Comparison of ENCODE assay signal across 1 cellular context in the genomic region with DNA sequence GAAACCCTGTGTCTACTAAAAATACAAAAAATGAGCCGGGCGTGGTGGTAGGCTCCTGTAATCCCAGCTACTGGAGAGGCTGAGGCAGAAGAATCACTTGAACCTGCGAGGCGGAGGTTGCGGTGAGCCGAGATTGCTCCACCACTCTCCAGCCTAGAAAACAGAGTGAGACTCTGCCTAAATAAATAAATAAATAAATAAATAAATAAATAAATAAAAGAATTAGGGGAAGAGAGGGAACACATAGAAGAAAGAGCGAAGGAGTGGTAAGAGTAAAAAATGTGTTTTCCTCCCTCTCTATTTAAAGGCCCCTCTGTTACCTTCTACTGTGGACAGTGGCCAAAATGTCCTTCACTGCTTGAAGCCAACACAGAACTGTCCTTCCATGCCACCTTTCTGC.
TF ChIP-seq lines count a peak whose summit lies in the region.

No MANE protein-coding gene starts in this region.

TF ChIP-seq in HEK293, 187 proteins besides CTCF, POLR2A, EP300 and RAD21 (continued from another document and continues in another):
- peak; percentile 46; the same call in 1 of the 2 replicates for TF ChIP-seq ZNF140 (tag by site-specific recombination; IDR thresholded peaks at IDR 0.05)
- TF ChIP-seq ZNF558 (tag by site-specific recombination; IDR thresholded peaks at IDR 0.05), result 0 out of 2 replicates have a peak, but pooled peaks have one; percentile 30
- TF ChIP-seq EGR2 (tag by site-specific recombination; IDR thresholded peaks at IDR 0.05; ENCODE audit: low read depth), result no peak
- TF ChIP-seq ZNF248 (tag by site-specific recombination; IDR thresholded peaks at IDR 0.05), result no peak
- TF ChIP-seq ZFHX2 (tag by site-specific recombination; conservative IDR thresholded peaks at IDR 0.05), result no peak
- TF ChIP-seq ZNF548 (tag by site-specific recombination; IDR thresholded peaks at IDR 0.05), result no peak
- no peak for TF ChIP-seq ZNF16 (tag by site-specific recombination; IDR thresholded peaks at IDR 0.05; ENCODE audit: low read depth)
- peak; percentile 33 for TF ChIP-seq ZNF510 (tag by site-specific recombination; IDR thresholded peaks at IDR 0.05; ENCODE audit: insufficient replicate concordance)
- TF ChIP-seq ZNF629 (tag by site-specific recombination; IDR thresholded peaks at IDR 0.05), result 0 out of 2 replicates have a peak, but pooled peaks have one; percentile 31
- TF ChIP-seq ZNF202 (tag by site-specific recombination; IDR thresholded peaks at IDR 0.05; ENCODE audit: borderline replicate concordance), result peak; percentile 39; the same call in 1 of the 2 replicates
- TF ChIP-seq ZNF24 (tag by site-specific recombination; IDR thresholded peaks at IDR 0.05), result no peak
- no peak for TF ChIP-seq FEZF1 (tag by site-specific recombination; IDR thresholded peaks at IDR 0.05)
- no peak for TF ChIP-seq ZNF549 (tag by site-specific recombination; IDR thresholded peaks at IDR 0.05)
- TF ChIP-seq TRIM28 (IDR thresholded peaks at IDR 0.05; ENCODE audit: borderline replicate concordance, low read length), result no peak
- TF ChIP-seq, protein P1, sequence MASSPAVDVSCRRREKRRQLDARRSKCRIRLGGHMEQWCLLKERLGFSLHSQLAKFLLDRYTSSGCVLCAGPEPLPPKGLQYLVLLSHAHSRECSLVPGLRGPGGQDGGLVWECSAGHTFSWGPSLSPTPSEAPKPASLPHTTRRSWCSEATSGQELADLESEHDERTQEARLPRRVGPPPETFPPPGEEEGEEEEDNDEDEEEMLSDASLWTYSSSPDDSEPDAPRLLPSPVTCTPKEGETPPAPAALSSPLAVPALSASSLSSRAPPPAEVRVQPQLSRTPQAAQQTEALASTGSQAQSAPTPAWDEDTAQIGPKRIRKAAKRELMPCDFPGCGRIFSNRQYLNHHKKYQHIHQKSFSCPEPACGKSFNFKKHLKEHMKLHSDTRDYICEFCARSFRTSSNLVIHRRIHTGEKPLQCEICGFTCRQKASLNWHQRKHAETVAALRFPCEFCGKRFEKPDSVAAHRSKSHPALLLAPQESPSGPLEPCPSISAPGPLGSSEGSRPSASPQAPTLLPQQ (tag by site-specific recombination; IDR thresholded peaks at IDR 0.05), result no peak
- TF ChIP-seq, protein P2, sequence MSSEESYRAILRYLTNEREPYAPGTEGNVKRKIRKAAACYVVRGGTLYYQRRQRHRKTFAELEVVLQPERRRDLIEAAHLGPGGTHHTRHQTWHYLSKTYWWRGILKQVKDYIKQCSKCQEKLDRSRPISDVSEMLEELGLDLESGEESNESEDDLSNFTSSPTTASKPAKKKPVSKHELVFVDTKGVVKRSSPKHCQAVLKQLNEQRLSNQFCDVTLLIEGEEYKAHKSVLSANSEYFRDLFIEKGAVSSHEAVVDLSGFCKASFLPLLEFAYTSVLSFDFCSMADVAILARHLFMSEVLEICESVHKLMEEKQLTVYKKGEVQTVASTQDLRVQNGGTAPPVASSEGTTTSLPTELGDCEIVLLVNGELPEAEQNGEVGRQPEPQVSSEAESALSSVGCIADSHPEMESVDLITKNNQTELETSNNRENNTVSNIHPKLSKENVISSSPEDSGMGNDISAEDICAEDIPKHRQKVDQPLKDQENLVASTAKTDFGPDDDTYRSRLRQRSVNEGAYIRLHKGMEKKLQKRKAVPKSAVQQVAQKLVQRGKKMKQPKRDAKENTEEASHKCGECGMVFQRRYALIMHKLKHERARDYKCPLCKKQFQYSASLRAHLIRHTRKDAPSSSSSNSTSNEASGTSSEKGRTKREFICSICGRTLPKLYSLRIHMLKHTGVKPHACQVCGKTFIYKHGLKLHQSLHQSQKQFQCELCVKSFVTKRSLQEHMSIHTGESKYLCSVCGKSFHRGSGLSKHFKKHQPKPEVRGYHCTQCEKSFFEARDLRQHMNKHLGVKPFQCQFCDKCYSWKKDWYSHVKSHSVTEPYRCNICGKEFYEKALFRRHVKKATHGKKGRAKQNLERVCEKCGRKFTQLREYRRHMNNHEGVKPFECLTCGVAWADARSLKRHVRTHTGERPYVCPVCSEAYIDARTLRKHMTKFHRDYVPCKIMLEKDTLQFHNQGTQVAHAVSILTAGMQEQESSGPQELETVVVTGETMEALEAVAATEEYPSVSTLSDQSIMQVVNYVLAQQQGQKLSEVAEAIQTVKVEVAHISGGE (tag by site-specific recombination; conservative IDR thresholded peaks at IDR 0.05; ENCODE audit: low read depth), result peak; percentile 52
- no peak for TF ChIP-seq ZNF530 (tag by site-specific recombination; IDR thresholded peaks at IDR 0.05; ENCODE audit: low read depth)
- TF ChIP-seq ZNF335 (tag by site-specific recombination; conservative IDR thresholded peaks at IDR 0.05), result no peak
- no peak for TF ChIP-seq ZNF624 (tag by site-specific recombination; IDR thresholded peaks at IDR 0.05)
- peak; percentile 47 for TF ChIP-seq ZNF555 (tag by site-specific recombination; conservative IDR thresholded peaks at IDR 0.05)
- TF ChIP-seq ZNF366 (tag by site-specific recombination; conservative IDR thresholded peaks at IDR 0.05), result no peak
- no peak for TF ChIP-seq ZNF544 (tag by site-specific recombination; IDR thresholded peaks at IDR 0.05)
- TF ChIP-seq, protein P3, sequence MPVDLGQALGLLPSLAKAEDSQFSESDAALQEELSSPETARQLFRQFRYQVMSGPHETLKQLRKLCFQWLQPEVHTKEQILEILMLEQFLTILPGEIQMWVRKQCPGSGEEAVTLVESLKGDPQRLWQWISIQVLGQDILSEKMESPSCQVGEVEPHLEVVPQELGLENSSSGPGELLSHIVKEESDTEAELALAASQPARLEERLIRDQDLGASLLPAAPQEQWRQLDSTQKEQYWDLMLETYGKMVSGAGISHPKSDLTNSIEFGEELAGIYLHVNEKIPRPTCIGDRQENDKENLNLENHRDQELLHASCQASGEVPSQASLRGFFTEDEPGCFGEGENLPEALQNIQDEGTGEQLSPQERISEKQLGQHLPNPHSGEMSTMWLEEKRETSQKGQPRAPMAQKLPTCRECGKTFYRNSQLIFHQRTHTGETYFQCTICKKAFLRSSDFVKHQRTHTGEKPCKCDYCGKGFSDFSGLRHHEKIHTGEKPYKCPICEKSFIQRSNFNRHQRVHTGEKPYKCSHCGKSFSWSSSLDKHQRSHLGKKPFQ (tag by site-specific recombination; IDR thresholded peaks at IDR 0.05), result no peak
- TF ChIP-seq HOXA7 (CRISPR knock-in tag; IDR thresholded peaks at IDR 0.05; ENCODE audit: borderline replicate concordance), result no peak
- no peak for TF ChIP-seq ZNF311 (tag by site-specific recombination; IDR thresholded peaks at IDR 0.05; ENCODE audit: borderline replicate concordance)
- TF ChIP-seq, protein P4, sequence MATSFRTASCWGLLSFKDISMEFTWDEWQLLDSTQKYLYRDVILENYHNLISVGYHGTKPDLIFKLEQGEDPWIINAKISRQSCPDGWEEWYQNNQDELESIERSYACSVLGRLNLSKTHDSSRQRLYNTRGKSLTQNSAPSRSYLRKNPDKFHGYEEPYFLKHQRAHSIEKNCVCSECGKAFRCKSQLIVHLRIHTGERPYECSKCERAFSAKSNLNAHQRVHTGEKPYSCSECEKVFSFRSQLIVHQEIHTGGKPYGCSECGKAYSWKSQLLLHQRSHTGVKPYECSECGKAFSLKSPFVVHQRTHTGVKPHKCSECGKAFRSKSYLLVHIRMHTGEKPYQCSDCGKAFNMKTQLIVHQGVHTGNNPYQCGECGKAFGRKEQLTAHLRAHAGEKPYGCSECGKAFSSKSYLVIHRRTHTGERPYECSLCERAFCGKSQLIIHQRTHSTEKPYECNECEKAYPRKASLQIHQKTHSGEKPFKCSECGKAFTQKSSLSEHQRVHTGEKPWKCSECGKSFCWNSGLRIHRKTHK (tag by site-specific recombination; IDR thresholded peaks at IDR 0.05), result no peak
- TF ChIP-seq ZNF121 (tag by site-specific recombination; IDR thresholded peaks at IDR 0.05), result no peak
- TF ChIP-seq ZBTB21 (tag by site-specific recombination; IDR thresholded peaks at IDR 0.05), result peak; percentile 20; the same call in 1 of the 2 replicates
- no peak for TF ChIP-seq GLIS2 (tag by site-specific recombination; IDR thresholded peaks at IDR 0.05)
- TF ChIP-seq, protein P5, sequence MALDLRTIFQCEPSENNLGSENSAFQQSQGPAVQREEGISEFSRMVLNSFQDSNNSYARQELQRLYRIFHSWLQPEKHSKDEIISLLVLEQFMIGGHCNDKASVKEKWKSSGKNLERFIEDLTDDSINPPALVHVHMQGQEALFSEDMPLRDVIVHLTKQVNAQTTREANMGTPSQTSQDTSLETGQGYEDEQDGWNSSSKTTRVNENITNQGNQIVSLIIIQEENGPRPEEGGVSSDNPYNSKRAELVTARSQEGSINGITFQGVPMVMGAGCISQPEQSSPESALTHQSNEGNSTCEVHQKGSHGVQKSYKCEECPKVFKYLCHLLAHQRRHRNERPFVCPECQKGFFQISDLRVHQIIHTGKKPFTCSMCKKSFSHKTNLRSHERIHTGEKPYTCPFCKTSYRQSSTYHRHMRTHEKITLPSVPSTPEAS (tag by site-specific recombination; IDR thresholded peaks at IDR 0.05), result no peak
- TF ChIP-seq, protein P6, sequence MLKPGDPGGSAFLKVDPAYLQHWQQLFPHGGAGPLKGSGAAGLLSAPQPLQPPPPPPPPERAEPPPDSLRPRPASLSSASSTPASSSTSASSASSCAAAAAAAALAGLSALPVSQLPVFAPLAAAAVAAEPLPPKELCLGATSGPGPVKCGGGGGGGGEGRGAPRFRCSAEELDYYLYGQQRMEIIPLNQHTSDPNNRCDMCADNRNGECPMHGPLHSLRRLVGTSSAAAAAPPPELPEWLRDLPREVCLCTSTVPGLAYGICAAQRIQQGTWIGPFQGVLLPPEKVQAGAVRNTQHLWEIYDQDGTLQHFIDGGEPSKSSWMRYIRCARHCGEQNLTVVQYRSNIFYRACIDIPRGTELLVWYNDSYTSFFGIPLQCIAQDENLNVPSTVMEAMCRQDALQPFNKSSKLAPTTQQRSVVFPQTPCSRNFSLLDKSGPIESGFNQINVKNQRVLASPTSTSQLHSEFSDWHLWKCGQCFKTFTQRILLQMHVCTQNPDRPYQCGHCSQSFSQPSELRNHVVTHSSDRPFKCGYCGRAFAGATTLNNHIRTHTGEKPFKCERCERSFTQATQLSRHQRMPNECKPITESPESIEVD (tag by site-specific recombination; IDR thresholded peaks at IDR 0.05), result no peak
- TF ChIP-seq ZNF623 (tag by site-specific recombination; IDR thresholded peaks at IDR 0.05), result peak; percentile 37; the same call in 1 of the 2 replicates
- TF ChIP-seq, protein P7, sequence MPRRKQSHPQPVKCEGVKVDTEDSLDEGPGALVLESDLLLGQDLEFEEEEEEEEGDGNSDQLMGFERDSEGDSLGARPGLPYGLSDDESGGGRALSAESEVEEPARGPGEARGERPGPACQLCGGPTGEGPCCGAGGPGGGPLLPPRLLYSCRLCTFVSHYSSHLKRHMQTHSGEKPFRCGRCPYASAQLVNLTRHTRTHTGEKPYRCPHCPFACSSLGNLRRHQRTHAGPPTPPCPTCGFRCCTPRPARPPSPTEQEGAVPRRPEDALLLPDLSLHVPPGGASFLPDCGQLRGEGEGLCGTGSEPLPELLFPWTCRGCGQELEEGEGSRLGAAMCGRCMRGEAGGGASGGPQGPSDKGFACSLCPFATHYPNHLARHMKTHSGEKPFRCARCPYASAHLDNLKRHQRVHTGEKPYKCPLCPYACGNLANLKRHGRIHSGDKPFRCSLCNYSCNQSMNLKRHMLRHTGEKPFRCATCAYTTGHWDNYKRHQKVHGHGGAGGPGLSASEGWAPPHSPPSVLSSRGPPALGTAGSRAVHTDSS (tag by site-specific recombination; IDR thresholded peaks at IDR 0.05), result no peak
- TF ChIP-seq, protein P8, sequence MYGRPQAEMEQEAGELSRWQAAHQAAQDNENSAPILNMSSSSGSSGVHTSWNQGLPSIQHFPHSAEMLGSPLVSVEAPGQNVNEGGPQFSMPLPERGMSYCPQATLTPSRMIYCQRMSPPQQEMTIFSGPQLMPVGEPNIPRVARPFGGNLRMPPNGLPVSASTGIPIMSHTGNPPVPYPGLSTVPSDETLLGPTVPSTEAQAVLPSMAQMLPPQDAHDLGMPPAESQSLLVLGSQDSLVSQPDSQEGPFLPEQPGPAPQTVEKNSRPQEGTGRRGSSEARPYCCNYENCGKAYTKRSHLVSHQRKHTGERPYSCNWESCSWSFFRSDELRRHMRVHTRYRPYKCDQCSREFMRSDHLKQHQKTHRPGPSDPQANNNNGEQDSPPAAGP (tag by site-specific recombination; IDR thresholded peaks at IDR 0.05), result no peak
- TF ChIP-seq ZNF610 (tag by site-specific recombination; IDR thresholded peaks at IDR 0.05; ENCODE audit: borderline replicate concordance), result no peak
- TF ChIP-seq WT1 (tag by site-specific recombination; IDR thresholded peaks at IDR 0.05), result no peak
- no peak for TF ChIP-seq HOXD13 (CRISPR knock-in tag; IDR thresholded peaks at IDR 0.05; ENCODE audit: borderline replicate concordance)
- peak; percentile 45; the same call in 1 of the 2 replicates for TF ChIP-seq ZNF664 (tag by site-specific recombination; IDR thresholded peaks at IDR 0.05)
- TF ChIP-seq ZNF561 (tag by site-specific recombination; IDR thresholded peaks at IDR 0.05; ENCODE audit: borderline replicate concordance), result no peak
- TF ChIP-seq, protein P9, sequence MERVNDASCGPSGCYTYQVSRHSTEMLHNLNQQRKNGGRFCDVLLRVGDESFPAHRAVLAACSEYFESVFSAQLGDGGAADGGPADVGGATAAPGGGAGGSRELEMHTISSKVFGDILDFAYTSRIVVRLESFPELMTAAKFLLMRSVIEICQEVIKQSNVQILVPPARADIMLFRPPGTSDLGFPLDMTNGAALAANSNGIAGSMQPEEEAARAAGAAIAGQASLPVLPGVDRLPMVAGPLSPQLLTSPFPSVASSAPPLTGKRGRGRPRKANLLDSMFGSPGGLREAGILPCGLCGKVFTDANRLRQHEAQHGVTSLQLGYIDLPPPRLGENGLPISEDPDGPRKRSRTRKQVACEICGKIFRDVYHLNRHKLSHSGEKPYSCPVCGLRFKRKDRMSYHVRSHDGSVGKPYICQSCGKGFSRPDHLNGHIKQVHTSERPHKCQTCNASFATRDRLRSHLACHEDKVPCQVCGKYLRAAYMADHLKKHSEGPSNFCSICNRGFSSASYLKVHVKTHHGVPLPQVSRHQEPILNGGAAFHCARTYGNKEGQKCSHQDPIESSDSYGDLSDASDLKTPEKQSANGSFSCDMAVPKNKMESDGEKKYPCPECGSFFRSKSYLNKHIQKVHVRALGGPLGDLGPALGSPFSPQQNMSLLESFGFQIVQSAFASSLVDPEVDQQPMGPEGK (tag by site-specific recombination; IDR thresholded peaks at IDR 0.05), result no peak
